Comparison of ENCODE assay signal across 25 cellular contexts in genomic region chr10:87957702-87958101, GRCh38.
DNase-seq lines count a peak whose midpoint lies in the region; ATAC-seq, FAIRE-seq and TF ChIP-seq lines count a peak whose summit lies in the region.
"Had no signal": no experiment of that assay in that cellular context is flagged by ENCODE, and none has a peak within 500 bp of the region (broad histone marks: within the 10 kb centered on the region; RNA-seq: fewer than 3 reads in every experiment).

No MANE protein-coding gene starts in this region.

- no peak overlapping the region for H2AFZ ChIP-seq in astrocyte (ENCODE audit: low read depth, low read length)

- ATAC-seq in natural killer cell (no peak), left ventricle myocardium superior (no peak), GM21515 (IDR thresholded peaks at IDR 0.05; ENCODE audit: unreplicated experiment) (no peak)
- ATAC-seq in natural killer cell treated with Interleukin-12 subunit alpha and Interleukin-12 subunit beta and Interleukin-15 and Interleukin-18, amount 100 ng/mL, for 72 hours = no peak
- ATAC-seq: HCT116, Panc1 had no signal

- peaks cover 5% of the 10 kb centered on the region for H3K79me2 ChIP-seq in astrocyte (ENCODE audit: insufficient read depth, low read length)

- H3K9me3 ChIP-seq in astrocyte (ENCODE audit: insufficient read depth, low read depth, low read length) (no peaks in the 10 kb centered on the region), neutrophil (no peaks in the 10 kb centered on the region)

- H3K27ac Mint-ChIP-seq in natural killer cell (peak overlapping the region; percentile 41 to 47), astrocyte (ENCODE audit: unreplicated experiment) (no peak overlapping the region)
- peak overlapping the region in 1 of 2 donors; percentile 27 for H3K27ac Mint-ChIP-seq in natural killer cell treated with Interleukin-12 subunit alpha and Interleukin-12 subunit beta and Interleukin-15 and Interleukin-18, amount 100 ng/mL, for 72 hours

- H3K4me1 ChIP-seq in astrocyte (ENCODE audit: insufficient read depth, low read length) (peaks cover 19% of the 10 kb centered on the region), neutrophil (ENCODE audit: control insufficient read depth in 1 of 2, insufficient read depth in 1 of 2, low read depth in 1 of 2, low read length in 1 of 2) (no peaks in the 10 kb centered on the region)

- H4K20me1 ChIP-seq in astrocyte (ENCODE audit: insufficient read depth, low read length) = peaks cover 4% of the 10 kb centered on the region

- H3K9me3 Mint-ChIP-seq in natural killer cell = no peaks in the 10 kb centered on the region
- no peaks in the 10 kb centered on the region for H3K9me3 Mint-ChIP-seq in natural killer cell treated with Interleukin-12 subunit alpha and Interleukin-12 subunit beta and Interleukin-15 and Interleukin-18, amount 100 ng/mL, for 72 hours
- H3K9me3 Mint-ChIP-seq in astrocyte (ENCODE audit: unreplicated experiment) = no peaks in the 10 kb centered on the region
- H3K9me3 Mint-ChIP-seq: CD8-positive, alpha-beta memory T cell; IgD-negative memory B cell had no signal

- H3K9ac ChIP-seq in astrocyte (ENCODE audit: low read length) = no peak overlapping the region

- intact Hi-C loops in natural killer cell (cut with micrococcal nuclease) = no loop called here
- intact Hi-C loops in left ventricle myocardium superior (cut with micrococcal nuclease) = no loop called here

- H3K27me3 Mint-ChIP-seq in natural killer cell (ENCODE audit: low read depth in 2 of 2) (no peaks in the 10 kb centered on the region), astrocyte (ENCODE audit: low read depth, unreplicated experiment) (no peaks in the 10 kb centered on the region)
- H3K27me3 Mint-ChIP-seq in natural killer cell treated with Interleukin-12 subunit alpha and Interleukin-12 subunit beta and Interleukin-15 and Interleukin-18, amount 100 ng/mL, for 72 hours = no peaks in the 10 kb centered on the region
- H3K27me3 Mint-ChIP-seq: CD8-positive, alpha-beta memory T cell; IgD-negative memory B cell had no signal

- no peak overlapping the region for H3K4me3 Mint-ChIP-seq in natural killer cell
- H3K4me3 Mint-ChIP-seq in natural killer cell treated with Interleukin-12 subunit alpha and Interleukin-12 subunit beta and Interleukin-15 and Interleukin-18, amount 100 ng/mL, for 72 hours = no peak overlapping the region
- no peak overlapping the region for H3K4me3 Mint-ChIP-seq in astrocyte (ENCODE audit: unreplicated experiment)
- H3K4me3 Mint-ChIP-seq: CD8-positive, alpha-beta memory T cell; IgD-negative memory B cell had no signal

- no peak overlapping the region for H3K4me2 ChIP-seq in astrocyte (ENCODE audit: low read length)

- TF ChIP-seq CTCF in natural killer cell (IDR thresholded peaks at IDR 0.05) = no peak
- no peak for TF ChIP-seq CTCF in astrocyte (IDR thresholded peaks at IDR 0.05; ENCODE audit: insufficient read depth, low read depth, low read length)
- no peak for TF ChIP-seq CTCF in neutrophil (IDR thresholded peaks at IDR 0.05)

- peak; percentile 67 for FAIRE-seq in astrocyte (lab: Jason Lieb, UNC)
- FAIRE-seq: H1 had no signal

- H3K27me3 ChIP-seq in astrocyte (ENCODE audit: insufficient read depth, low read length) (no peaks in the 10 kb centered on the region), neutrophil (no peaks in the 10 kb centered on the region)

- H3K36me3 Mint-ChIP-seq in natural killer cell = no peaks in the 10 kb centered on the region
- peaks cover 11% of the 10 kb centered on the region for H3K36me3 Mint-ChIP-seq in natural killer cell treated with Interleukin-12 subunit alpha and Interleukin-12 subunit beta and Interleukin-15 and Interleukin-18, amount 100 ng/mL, for 72 hours
- peaks cover 15% of the 10 kb centered on the region for H3K36me3 Mint-ChIP-seq in astrocyte (ENCODE audit: low read depth, unreplicated experiment)

- H3K4me1 Mint-ChIP-seq in natural killer cell (peaks cover 22 to 30% of the 10 kb centered on the region in 2 donors), astrocyte (ENCODE audit: low read depth, unreplicated experiment) (peaks cover 17% of the 10 kb centered on the region)
- peaks cover 5 to 15% of the 10 kb centered on the region in 2 donors for H3K4me1 Mint-ChIP-seq in natural killer cell treated with Interleukin-12 subunit alpha and Interleukin-12 subunit beta and Interleukin-15 and Interleukin-18, amount 100 ng/mL, for 72 hours (ENCODE audit: low read depth in 2 of 2)

- peaks cover 10% of the 10 kb centered on the region for H3K36me3 ChIP-seq in astrocyte (ENCODE audit: insufficient read depth, low read length)
- H3K36me3 ChIP-seq in neutrophil = peaks cover 82% of the 10 kb centered on the region

- DNase-seq in natural killer cell (no peak), astrocyte (ENCODE audit: low read depth) (no peak), left ventricle myocardium superior (no peak), NCI-H1092 (lab: John Stamatoyannopoulos, UW) (no peak)
- DNase-seq in natural killer cell treated with Interleukin-12 subunit alpha and Interleukin-12 subunit beta and Interleukin-15 and Interleukin-18, amount 100 ng/mL, for 72 hours (ENCODE audit: low spot score) = no peak
- peak; percentile 36 for DNase-seq in Jurkat, Clone E6-1 (ENCODE audit: low read depth, low spot score)
- DNase-seq: 8988T; AML-193; C1 segment of cervical spinal cord; Calu3; CD8-positive, alpha-beta memory T cell; Kasumi-1; MV-4-11; NCI-H1105 treated with DMSO at 0.1 percent for 48 hours; NCI-H146; NCI-H2029; NCI-H526 treated with DMSO at 0.1 percent for 48 hours; SHP77 had no signal

- H3K4me3 ChIP-seq in Jurkat, Clone E6-1 (ENCODE audit: low read length) = no peak overlapping the region
- H3K4me3 ChIP-seq in astrocyte (ENCODE audit: insufficient read depth, low read depth, low read length) (no peak overlapping the region), neutrophil (ENCODE audit: low read depth in 1 of 2, low read length in 1 of 2) (no peak overlapping the region)

- no peak overlapping the region for H3K27ac ChIP-seq in astrocyte (ENCODE audit: low read depth, low read length)
- peak overlapping the region; percentile 62 for H3K27ac ChIP-seq in neutrophil
- H3K27ac ChIP-seq: RWPE1 had no signal
